1 cellular context compared by ENCODE assay signal in the genomic region with DNA sequence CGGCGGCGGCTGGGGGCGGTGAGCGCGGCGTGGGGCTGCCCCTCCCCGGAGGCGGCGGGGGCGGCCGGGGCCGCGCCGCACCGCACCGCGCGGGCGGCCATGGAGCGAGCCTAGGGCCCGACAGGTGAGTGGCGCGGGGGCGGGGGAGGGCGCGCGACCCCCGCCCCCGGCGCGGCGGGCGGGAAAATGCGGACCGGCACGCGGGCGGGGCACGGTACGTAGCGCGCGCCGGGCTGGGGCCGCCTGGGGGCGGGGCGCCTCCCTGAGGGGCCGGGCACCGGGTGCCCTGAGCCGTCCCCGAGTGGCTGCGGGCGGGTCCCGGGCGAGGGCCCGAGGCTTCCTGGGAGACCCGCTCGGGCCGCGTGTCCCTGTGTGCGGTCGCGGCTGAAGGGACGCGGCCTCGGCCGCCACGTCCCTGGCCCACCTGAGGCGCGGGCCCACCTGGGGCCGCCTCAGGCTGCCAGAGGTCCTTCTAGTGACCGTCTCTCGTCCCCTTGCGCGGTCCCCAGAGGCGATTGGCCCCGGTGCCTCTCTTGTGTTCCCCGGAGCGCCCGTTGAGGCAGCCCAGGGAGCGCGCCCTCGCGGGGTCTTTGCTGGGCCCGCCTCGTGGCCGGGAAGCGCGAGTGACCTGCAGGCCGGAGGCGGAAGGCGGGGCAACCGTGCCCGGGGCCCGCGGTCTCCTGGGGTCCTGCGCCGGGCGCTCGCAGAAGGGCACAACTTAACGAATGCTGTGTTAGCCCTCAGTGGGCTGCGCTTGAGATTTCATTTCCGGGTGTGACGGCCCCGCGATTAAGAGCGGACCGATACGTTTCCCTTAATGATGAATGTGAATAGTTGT.
TF ChIP-seq lines count a peak whose summit lies in the region.

No MANE protein-coding gene starts in this region.

TF ChIP-seq in HepG2, 621 proteins besides CTCF, POLR2A, EP300 and RAD21 (continued from another document and continues in another):
- TF ChIP-seq, protein P1, sequence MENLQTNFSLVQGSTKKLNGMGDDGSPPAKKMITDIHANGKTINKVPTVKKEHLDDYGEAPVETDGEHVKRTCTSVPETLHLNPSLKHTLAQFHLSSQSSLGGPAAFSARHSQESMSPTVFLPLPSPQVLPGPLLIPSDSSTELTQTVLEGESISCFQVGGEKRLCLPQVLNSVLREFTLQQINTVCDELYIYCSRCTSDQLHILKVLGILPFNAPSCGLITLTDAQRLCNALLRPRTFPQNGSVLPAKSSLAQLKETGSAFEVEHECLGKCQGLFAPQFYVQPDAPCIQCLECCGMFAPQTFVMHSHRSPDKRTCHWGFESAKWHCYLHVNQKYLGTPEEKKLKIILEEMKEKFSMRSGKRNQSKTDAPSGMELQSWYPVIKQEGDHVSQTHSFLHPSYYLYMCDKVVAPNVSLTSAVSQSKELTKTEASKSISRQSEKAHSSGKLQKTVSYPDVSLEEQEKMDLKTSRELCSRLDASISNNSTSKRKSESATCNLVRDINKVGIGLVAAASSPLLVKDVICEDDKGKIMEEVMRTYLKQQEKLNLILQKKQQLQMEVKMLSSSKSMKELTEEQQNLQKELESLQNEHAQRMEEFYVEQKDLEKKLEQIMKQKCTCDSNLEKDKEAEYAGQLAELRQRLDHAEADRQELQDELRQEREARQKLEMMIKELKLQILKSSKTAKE (CRISPR knock-in tag; IDR thresholded peaks at IDR 0.05; ENCODE audit: borderline replicate concordance): no peak
- TF ChIP-seq MXI1 (IDR thresholded peaks at IDR 0.05; ENCODE audit: borderline replicate concordance, low read depth, low read length) (peak; percentile 12; the same call in 1 of the 3 replicates), ZNF205 (CRISPR knock-in tag; IDR thresholded peaks at IDR 0.05) (no peak), TSC22D2 (CRISPR knock-in tag; IDR thresholded peaks at IDR 0.05; ENCODE audit: borderline replicate concordance) (no peak), FOXA1 (IDR thresholded peaks at IDR 0.05) (no peak), FOXA1 (CRISPR knock-in tag; IDR thresholded peaks at IDR 0.05) (no peak), SMAD1 (CRISPR knock-in tag; IDR thresholded peaks at IDR 0.05; ENCODE audit: borderline replicate concordance, low read depth) (no peak), MTF2 (CRISPR knock-in tag; IDR thresholded peaks at IDR 0.05; ENCODE audit: borderline replicate concordance) (no peak), TCF12 (IDR thresholded peaks at IDR 0.05) (no peak), TCF12 (CRISPR knock-in tag; IDR thresholded peaks at IDR 0.05) (0 out of 2 replicates have a peak, but pooled peaks have one; percentile 36), FOXC1 (CRISPR knock-in tag; IDR thresholded peaks at IDR 0.05; ENCODE audit: borderline replicate concordance) (peak; percentile 78; the same call in 1 of the 2 replicates), ZSCAN30 (CRISPR knock-in tag; IDR thresholded peaks at IDR 0.05) (no peak), NFE2L2 (IDR thresholded peaks at IDR 0.05; ENCODE audit: low read length) (no peak), ZFX (CRISPR knock-in tag; IDR thresholded peaks at IDR 0.05; ENCODE audit: low read depth) (peak; percentile 93), KAT7 (CRISPR knock-in tag; IDR thresholded peaks at IDR 0.05; ENCODE audit: borderline replicate concordance) (peak; percentile 74; the same call in 1 of the 2 replicates), U2AF2 (IDR thresholded peaks at IDR 0.05; ENCODE audit: low read depth, low read length) (no peak), ZNF121 (CRISPR knock-in tag; IDR thresholded peaks at IDR 0.05) (peak; percentile 27; the same call in 1 of the 2 replicates), MATR3 (CRISPR knock-in tag; IDR thresholded peaks at IDR 0.05) (no peak), SP2 (CRISPR knock-in tag; IDR thresholded peaks at IDR 0.05) (no peak; the same call in 1 of the 2 replicates), CEBPB (IDR thresholded peaks at IDR 0.05; ENCODE audit: borderline replicate concordance, low read depth, low read length) (no peak), TCF7L2 (IDR thresholded peaks at IDR 0.05; ENCODE audit: low read depth, low read length) (no peak), ZNF703 (CRISPR knock-in tag; IDR thresholded peaks at IDR 0.05; ENCODE audit: borderline replicate concordance) (peak; percentile 77; the same call in 1 of the 2 replicates), SMAD9 (CRISPR knock-in tag; IDR thresholded peaks at IDR 0.05) (no peak), ZNF446 (CRISPR knock-in tag; IDR thresholded peaks at IDR 0.05) (0 out of 2 replicates have a peak, but pooled peaks have one; percentile 29), ZNF670 (CRISPR knock-in tag; IDR thresholded peaks at IDR 0.05; ENCODE audit: borderline replicate concordance) (no peak), SATB2 (CRISPR knock-in tag; IDR thresholded peaks at IDR 0.05) (no peak), ZNF747 (CRISPR knock-in tag; IDR thresholded peaks at IDR 0.05; ENCODE audit: borderline replicate concordance) (peak; percentile 70; the same call in 1 of the 2 replicates), SNAI1 (CRISPR knock-in tag; IDR thresholded peaks at IDR 0.05; ENCODE audit: borderline replicate concordance) (no peak), ZNF644 (CRISPR knock-in tag; IDR thresholded peaks at IDR 0.05; ENCODE audit: low read depth) (no peak), ZNF556 (CRISPR knock-in tag; IDR thresholded peaks at IDR 0.05; ENCODE audit: borderline replicate concordance) (peak; percentile 67; the same call in 1 of the 2 replicates), SAFB2 (CRISPR knock-in tag; IDR thresholded peaks at IDR 0.05; ENCODE audit: borderline replicate concordance, low read depth) (no peak), HES4 (CRISPR knock-in tag; IDR thresholded peaks at IDR 0.05; ENCODE audit: borderline replicate concordance) (peak; percentile 88), GABPA (IDR thresholded peaks at IDR 0.05; ENCODE audit: low read depth, low read length) (no peak), GABPA (CRISPR knock-in tag; IDR thresholded peaks at IDR 0.05; ENCODE audit: low read depth) (no peak), TOPORS (CRISPR knock-in tag; IDR thresholded peaks at IDR 0.05) (no peak), MED8 (CRISPR knock-in tag; IDR thresholded peaks at IDR 0.05; ENCODE audit: insufficient replicate concordance) (no peak), PAX8 (CRISPR knock-in tag; IDR thresholded peaks at IDR 0.05; ENCODE audit: borderline replicate concordance) (no peak; the same call in 1 of the 2 replicates), NR3C1 (CRISPR knock-in tag; IDR thresholded peaks at IDR 0.05) (no peak), ZNF547 (CRISPR knock-in tag; IDR thresholded peaks at IDR 0.05) (peak; percentile 58; the same call in 1 of the 2 replicates)
- TF ChIP-seq, protein P2, sequence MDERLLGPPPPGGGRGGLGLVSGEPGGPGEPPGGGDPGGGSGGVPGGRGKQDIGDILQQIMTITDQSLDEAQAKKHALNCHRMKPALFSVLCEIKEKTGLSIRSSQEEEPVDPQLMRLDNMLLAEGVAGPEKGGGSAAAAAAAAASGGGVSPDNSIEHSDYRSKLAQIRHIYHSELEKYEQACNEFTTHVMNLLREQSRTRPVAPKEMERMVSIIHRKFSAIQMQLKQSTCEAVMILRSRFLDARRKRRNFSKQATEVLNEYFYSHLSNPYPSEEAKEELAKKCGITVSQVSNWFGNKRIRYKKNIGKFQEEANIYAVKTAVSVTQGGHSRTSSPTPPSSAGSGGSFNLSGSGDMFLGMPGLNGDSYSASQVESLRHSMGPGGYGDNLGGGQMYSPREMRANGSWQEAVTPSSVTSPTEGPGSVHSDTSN (CRISPR knock-in tag; IDR thresholded peaks at IDR 0.05): no peak
- TF ChIP-seq, protein P3, sequence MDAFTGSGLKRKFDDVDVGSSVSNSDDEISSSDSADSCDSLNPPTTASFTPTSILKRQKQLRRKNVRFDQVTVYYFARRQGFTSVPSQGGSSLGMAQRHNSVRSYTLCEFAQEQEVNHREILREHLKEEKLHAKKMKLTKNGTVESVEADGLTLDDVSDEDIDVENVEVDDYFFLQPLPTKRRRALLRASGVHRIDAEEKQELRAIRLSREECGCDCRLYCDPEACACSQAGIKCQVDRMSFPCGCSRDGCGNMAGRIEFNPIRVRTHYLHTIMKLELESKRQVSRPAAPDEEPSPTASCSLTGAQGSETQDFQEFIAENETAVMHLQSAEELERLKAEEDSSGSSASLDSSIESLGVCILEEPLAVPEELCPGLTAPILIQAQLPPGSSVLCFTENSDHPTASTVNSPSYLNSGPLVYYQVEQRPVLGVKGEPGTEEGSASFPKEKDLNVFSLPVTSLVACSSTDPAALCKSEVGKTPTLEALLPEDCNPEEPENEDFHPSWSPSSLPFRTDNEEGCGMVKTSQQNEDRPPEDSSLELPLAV (CRISPR knock-in tag; conservative IDR thresholded peaks at IDR 0.05; ENCODE audit: low read depth): peak; percentile 70; the same call in 1 of the 2 replicates
- TF ChIP-seq, protein P4, sequence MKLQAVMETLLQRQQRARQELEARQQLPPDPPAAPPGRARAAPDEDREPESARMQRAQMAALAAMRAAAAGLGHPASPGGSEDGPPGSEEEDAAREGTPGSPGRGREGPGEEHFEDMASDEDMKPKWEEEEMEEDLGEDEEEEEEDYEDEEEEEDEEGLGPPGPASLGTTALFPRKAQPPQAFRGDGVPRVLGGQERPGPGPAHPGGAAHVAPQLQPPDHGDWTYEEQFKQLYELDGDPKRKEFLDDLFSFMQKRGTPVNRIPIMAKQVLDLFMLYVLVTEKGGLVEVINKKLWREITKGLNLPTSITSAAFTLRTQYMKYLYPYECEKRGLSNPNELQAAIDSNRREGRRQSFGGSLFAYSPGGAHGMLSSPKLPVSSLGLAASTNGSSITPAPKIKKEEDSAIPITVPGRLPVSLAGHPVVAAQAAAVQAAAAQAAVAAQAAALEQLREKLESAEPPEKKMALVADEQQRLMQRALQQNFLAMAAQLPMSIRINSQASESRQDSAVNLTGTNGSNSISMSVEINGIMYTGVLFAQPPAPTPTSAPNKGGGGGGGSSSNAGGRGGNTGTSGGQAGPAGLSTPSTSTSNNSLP (IDR thresholded peaks at IDR 0.05; ENCODE audit: low read depth, low read length): no peak; the same call in 1 of the 2 replicates
- TF ChIP-seq, protein P5, sequence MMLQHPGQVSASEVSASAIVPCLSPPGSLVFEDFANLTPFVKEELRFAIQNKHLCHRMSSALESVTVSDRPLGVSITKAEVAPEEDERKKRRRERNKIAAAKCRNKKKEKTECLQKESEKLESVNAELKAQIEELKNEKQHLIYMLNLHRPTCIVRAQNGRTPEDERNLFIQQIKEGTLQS (CRISPR knock-in tag; IDR thresholded peaks at IDR 0.05): no peak
- TF ChIP-seq, protein P6, sequence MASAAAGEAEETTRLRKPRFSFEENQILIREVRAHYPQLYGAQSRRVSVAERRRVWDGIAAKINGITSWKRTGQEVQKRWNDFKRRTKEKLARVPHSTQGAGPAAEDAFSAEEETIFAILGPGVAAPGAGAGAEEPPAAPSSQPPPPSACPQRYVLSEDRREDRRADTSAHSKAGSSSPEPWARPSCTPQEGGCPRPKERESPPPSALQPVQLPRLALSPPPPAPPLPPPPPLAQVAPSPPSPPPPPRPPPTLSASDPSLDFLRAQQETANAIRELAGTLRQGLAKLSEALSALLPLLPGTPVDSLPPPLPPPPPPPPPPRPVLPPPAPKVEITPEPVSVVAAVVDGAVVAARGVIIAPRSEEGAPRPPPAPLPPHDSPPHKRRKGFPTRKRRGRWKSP (CRISPR knock-in tag; IDR thresholded peaks at IDR 0.05): peak; percentile 77
- TF ChIP-seq, protein P7, sequence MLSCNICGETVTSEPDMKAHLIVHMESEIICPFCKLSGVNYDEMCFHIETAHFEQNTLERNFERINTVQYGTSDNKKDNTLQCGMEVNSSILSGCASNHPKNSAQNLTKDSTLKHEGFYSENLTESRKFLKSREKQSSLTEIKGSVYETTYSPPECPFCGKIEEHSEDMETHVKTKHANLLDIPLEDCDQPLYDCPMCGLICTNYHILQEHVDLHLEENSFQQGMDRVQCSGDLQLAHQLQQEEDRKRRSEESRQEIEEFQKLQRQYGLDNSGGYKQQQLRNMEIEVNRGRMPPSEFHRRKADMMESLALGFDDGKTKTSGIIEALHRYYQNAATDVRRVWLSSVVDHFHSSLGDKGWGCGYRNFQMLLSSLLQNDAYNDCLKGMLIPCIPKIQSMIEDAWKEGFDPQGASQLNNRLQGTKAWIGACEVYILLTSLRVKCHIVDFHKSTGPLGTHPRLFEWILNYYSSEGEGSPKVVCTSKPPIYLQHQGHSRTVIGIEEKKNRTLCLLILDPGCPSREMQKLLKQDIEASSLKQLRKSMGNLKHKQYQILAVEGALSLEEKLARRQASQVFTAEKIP (CRISPR knock-in tag; IDR thresholded peaks at IDR 0.05; ENCODE audit: borderline replicate concordance): no peak
- TF ChIP-seq, protein P8, sequence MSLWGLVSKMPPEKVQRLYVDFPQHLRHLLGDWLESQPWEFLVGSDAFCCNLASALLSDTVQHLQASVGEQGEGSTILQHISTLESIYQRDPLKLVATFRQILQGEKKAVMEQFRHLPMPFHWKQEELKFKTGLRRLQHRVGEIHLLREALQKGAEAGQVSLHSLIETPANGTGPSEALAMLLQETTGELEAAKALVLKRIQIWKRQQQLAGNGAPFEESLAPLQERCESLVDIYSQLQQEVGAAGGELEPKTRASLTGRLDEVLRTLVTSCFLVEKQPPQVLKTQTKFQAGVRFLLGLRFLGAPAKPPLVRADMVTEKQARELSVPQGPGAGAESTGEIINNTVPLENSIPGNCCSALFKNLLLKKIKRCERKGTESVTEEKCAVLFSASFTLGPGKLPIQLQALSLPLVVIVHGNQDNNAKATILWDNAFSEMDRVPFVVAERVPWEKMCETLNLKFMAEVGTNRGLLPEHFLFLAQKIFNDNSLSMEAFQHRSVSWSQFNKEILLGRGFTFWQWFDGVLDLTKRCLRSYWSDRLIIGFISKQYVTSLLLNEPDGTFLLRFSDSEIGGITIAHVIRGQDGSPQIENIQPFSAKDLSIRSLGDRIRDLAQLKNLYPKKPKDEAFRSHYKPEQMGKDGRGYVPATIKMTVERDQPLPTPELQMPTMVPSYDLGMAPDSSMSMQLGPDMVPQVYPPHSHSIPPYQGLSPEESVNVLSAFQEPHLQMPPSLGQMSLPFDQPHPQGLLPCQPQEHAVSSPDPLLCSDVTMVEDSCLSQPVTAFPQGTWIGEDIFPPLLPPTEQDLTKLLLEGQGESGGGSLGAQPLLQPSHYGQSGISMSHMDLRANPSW (CRISPR knock-in tag; IDR thresholded peaks at IDR 0.05; ENCODE audit: borderline replicate concordance): no peak
- TF ChIP-seq, protein P9, sequence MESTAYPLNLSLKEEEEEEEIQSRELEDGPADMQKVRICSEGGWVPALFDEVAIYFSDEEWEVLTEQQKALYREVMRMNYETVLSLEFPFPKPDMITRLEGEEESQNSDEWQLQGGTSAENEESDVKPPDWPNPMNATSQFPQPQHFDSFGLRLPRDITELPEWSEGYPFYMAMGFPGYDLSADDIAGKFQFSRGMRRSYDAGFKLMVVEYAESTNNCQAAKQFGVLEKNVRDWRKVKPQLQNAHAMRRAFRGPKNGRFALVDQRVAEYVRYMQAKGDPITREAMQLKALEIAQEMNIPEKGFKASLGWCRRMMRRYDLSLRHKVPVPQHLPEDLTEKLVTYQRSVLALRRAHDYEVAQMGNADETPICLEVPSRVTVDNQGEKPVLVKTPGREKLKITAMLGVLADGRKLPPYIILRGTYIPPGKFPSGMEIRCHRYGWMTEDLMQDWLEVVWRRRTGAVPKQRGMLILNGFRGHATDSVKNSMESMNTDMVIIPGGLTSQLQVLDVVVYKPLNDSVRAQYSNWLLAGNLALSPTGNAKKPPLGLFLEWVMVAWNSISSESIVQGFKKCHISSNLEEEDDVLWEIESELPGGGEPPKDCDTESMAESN (CRISPR knock-in tag; conservative IDR thresholded peaks at IDR 0.05): 0 out of 2 replicates have a peak, but pooled peaks have one; percentile 21
- TF ChIP-seq, protein P10, sequence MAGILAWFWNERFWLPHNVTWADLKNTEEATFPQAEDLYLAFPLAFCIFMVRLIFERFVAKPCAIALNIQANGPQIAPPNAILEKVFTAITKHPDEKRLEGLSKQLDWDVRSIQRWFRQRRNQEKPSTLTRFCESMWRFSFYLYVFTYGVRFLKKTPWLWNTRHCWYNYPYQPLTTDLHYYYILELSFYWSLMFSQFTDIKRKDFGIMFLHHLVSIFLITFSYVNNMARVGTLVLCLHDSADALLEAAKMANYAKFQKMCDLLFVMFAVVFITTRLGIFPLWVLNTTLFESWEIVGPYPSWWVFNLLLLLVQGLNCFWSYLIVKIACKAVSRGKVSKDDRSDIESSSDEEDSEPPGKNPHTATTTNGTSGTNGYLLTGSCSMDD (CRISPR knock-in tag; IDR thresholded peaks at IDR 0.05): no peak
